1 cellular context compared by ENCODE assay signal in the genomic region with DNA sequence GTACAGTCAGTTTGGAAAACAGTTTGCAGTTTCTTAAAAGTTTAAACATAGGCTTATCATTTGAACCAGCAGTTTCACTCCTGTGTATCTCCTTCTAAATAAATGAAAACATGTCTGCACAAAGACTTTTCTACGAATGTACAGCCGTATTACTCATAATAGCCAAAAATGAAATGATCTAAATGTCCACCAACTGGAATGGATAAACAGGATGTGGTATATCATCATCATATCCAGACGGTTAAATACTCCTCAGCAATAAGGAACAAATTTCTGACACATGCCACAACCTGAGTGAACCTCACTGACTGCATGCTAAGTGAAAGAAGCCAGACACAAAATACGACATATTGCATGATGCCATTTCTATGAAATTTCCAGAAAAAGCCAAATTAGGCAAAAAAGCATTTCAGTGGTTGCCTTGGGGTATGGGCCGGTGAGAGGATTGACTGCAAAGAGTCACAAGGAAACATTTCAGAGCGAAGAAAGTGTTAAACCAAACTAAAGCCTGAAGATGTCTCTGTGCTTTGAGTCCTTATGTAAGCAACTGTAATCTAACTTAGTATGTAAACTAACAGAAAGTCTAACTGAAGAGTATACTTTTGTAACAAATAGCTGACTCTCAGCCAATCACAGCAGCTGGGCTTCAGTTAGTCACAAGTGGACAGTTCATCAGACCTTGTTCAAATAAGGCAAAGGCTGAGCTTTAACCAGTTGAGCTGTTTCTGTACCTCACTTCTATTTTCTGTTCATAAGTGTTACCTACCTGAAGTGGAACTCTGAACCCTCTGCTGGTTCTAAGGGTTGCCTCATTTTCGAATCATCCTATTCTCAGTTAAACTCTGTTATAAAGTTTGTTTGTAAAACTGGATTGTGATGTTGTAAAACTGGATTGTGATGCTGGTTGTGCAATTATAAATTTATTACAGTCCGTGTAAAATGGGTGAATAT.
TF ChIP-seq lines count a peak whose summit lies in the region.

No MANE protein-coding gene starts in this region.

TF ChIP-seq in HepG2, 621 proteins besides CTCF, POLR2A, EP300 and RAD21 (continued from another document and continues in another):
- TF ChIP-seq U2AF1 (optimal IDR thresholded peaks at IDR 0.05; ENCODE audit: low read depth, low read length) (no peak), SUZ12 (IDR thresholded peaks at IDR 0.05; ENCODE audit: low read depth, low read length) (no peak), ATF1 (CRISPR knock-in tag; IDR thresholded peaks at IDR 0.05) (peak; percentile 51; the same call in 1 of the 2 replicates), ARNT (IDR thresholded peaks at IDR 0.05) (no peak), SP140L (CRISPR knock-in tag; IDR thresholded peaks at IDR 0.05; ENCODE audit: borderline replicate concordance) (0 out of 2 replicates have a peak, but pooled peaks have one; percentile 23), ZNF138 (CRISPR knock-in tag; IDR thresholded peaks at IDR 0.05; ENCODE audit: low read depth) (no peak), ZMYM3 (CRISPR knock-in tag; IDR thresholded peaks at IDR 0.05) (peak; percentile 60; the same call in 1 of the 2 replicates), KDM6A (CRISPR knock-in tag; IDR thresholded peaks at IDR 0.05; ENCODE audit: low read depth) (no peak; the same call in 1 of the 2 replicates), ZNF75D (CRISPR knock-in tag; IDR thresholded peaks at IDR 0.05; ENCODE audit: borderline replicate concordance) (no peak), WIZ (CRISPR knock-in tag; IDR thresholded peaks at IDR 0.05) (no peak), YEATS2 (CRISPR knock-in tag; IDR thresholded peaks at IDR 0.05; ENCODE audit: borderline replicate concordance) (no peak), ZNF672 (CRISPR knock-in tag; IDR thresholded peaks at IDR 0.05) (no peak), ZNF615 (CRISPR knock-in tag; IDR thresholded peaks at IDR 0.05; ENCODE audit: borderline replicate concordance) (no peak), SP1 (IDR thresholded peaks at IDR 0.05) (no peak), SP1 (CRISPR knock-in tag; IDR thresholded peaks at IDR 0.05) (no peak), ZSCAN9 (CRISPR knock-in tag; IDR thresholded peaks at IDR 0.05; ENCODE audit: borderline replicate concordance) (no peak), RARG (CRISPR knock-in tag; IDR thresholded peaks at IDR 0.05; ENCODE audit: low read depth) (no peak), SETDB1 (CRISPR knock-in tag; IDR thresholded peaks at IDR 0.05; ENCODE audit: borderline replicate concordance) (no peak), ZNF24 (IDR thresholded peaks at IDR 0.05) (no peak), REXO4 (CRISPR knock-in tag; IDR thresholded peaks at IDR 0.05; ENCODE audit: borderline replicate concordance) (no peak), SNAI1 (CRISPR knock-in tag; IDR thresholded peaks at IDR 0.05; ENCODE audit: borderline replicate concordance) (no peak), SMYD3 (CRISPR knock-in tag; IDR thresholded peaks at IDR 0.05) (0 out of 2 replicates have a peak, but pooled peaks have one; percentile 40), ZBTB7B (CRISPR knock-in tag; IDR thresholded peaks at IDR 0.05) (no peak), ZFP1 (CRISPR knock-in tag; IDR thresholded peaks at IDR 0.05) (no peak), ZNF543 (CRISPR knock-in tag; IDR thresholded peaks at IDR 0.05) (no peak)
- TF ChIP-seq, protein P1, sequence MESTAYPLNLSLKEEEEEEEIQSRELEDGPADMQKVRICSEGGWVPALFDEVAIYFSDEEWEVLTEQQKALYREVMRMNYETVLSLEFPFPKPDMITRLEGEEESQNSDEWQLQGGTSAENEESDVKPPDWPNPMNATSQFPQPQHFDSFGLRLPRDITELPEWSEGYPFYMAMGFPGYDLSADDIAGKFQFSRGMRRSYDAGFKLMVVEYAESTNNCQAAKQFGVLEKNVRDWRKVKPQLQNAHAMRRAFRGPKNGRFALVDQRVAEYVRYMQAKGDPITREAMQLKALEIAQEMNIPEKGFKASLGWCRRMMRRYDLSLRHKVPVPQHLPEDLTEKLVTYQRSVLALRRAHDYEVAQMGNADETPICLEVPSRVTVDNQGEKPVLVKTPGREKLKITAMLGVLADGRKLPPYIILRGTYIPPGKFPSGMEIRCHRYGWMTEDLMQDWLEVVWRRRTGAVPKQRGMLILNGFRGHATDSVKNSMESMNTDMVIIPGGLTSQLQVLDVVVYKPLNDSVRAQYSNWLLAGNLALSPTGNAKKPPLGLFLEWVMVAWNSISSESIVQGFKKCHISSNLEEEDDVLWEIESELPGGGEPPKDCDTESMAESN (CRISPR knock-in tag; conservative IDR thresholded peaks at IDR 0.05) = no peak
- TF ChIP-seq, protein P2, sequence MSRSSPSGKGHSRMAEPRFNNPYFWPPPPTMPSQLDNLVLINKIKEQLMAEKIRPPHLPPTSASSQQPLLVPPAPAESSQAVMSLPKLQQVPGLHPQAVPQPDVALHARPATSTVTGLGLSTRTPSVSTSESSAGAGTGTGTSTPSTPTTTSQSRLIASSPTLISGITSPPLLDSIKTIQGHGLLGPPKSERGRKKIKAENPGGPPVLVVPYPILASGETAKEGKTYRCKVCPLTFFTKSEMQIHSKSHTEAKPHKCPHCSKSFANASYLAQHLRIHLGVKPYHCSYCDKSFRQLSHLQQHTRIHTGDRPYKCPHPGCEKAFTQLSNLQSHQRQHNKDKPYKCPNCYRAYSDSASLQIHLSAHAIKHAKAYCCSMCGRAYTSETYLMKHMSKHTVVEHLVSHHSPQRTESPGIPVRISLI (CRISPR knock-in tag; IDR thresholded peaks at IDR 0.05; ENCODE audit: borderline replicate concordance) = no peak
- TF ChIP-seq, protein P3, sequence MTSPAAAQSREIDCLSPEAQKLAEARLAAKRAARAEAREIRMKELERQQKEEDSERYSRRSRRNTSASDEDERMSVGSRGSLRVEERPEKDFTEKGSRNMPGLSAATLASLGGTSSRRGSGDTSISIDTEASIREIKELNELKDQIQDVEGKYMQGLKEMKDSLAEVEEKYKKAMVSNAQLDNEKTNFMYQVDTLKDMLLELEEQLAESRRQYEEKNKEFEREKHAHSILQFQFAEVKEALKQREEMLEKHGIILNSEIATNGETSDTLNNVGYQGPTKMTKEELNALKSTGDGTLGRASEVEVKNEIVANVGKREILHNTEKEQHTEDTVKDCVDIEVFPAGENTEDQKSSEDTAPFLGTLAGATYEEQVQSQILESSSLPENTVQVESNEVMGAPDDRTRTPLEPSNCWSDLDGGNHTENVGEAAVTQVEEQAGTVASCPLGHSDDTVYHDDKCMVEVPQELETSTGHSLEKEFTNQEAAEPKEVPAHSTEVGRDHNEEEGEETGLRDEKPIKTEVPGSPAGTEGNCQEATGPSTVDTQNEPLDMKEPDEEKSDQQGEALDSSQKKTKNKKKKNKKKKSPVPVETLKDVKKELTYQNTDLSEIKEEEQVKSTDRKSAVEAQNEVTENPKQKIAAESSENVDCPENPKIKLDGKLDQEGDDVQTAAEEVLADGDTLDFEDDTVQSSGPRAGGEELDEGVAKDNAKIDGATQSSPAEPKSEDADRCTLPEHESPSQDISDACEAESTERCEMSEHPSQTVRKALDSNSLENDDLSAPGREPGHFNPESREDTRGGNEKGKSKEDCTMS (CRISPR knock-in tag; conservative IDR thresholded peaks at IDR 0.05) = no peak
- TF ChIP-seq, protein P4, sequence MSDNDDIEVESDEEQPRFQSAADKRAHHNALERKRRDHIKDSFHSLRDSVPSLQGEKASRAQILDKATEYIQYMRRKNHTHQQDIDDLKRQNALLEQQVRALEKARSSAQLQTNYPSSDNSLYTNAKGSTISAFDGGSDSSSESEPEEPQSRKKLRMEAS (IDR thresholded peaks at IDR 0.05) = no peak
- TF ChIP-seq, protein P5, sequence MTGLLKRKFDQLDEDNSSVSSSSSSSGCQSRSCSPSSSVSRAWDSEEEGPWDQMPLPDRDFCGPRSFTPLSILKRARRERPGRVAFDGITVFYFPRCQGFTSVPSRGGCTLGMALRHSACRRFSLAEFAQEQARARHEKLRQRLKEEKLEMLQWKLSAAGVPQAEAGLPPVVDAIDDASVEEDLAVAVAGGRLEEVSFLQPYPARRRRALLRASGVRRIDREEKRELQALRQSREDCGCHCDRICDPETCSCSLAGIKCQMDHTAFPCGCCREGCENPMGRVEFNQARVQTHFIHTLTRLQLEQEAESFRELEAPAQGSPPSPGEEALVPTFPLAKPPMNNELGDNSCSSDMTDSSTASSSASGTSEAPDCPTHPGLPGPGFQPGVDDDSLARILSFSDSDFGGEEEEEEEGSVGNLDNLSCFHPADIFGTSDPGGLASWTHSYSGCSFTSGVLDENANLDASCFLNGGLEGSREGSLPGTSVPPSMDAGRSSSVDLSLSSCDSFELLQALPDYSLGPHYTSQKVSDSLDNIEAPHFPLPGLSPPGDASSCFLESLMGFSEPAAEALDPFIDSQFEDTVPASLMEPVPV (CRISPR knock-in tag; IDR thresholded peaks at IDR 0.05) = no peak
- TF ChIP-seq, protein P6, sequence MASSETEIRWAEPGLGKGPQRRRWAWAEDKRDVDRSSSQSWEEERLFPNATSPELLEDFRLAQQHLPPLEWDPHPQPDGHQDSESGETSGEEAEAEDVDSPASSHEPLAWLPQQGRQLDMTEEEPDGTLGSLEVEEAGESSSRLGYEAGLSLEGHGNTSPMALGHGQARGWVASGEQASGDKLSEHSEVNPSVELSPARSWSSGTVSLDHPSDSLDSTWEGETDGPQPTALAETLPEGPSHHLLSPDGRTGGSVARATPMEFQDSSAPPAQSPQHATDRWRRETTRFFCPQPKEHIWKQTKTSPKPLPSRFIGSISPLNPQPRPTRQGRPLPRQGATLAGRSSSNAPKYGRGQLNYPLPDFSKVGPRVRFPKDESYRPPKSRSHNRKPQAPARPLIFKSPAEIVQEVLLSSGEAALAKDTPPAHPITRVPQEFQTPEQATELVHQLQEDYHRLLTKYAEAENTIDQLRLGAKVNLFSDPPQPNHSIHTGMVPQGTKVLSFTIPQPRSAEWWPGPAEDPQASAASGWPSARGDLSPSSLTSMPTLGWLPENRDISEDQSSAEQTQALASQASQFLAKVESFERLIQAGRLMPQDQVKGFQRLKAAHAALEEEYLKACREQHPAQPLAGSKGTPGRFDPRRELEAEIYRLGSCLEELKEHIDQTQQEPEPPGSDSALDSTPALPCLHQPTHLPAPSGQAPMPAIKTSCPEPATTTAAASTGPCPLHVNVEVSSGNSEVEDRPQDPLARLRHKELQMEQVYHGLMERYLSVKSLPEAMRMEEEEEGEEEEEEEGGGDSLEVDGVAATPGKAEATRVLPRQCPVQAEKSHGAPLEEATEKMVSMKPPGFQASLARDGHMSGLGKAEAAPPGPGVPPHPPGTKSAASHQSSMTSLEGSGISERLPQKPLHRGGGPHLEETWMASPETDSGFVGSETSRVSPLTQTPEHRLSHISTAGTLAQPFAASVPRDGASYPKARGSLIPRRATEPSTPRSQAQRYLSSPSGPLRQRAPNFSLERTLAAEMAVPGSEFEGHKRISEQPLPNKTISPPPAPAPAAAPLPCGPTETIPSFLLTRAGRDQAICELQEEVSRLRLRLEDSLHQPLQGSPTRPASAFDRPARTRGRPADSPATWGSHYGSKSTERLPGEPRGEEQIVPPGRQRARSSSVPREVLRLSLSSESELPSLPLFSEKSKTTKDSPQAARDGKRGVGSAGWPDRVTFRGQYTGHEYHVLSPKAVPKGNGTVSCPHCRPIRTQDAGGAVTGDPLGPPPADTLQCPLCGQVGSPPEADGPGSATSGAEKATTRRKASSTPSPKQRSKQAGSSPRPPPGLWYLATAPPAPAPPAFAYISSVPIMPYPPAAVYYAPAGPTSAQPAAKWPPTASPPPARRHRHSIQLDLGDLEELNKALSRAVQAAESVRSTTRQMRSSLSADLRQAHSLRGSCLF (CRISPR knock-in tag; IDR thresholded peaks at IDR 0.05; ENCODE audit: borderline replicate concordance) = no peak
- TF ChIP-seq, protein P7, sequence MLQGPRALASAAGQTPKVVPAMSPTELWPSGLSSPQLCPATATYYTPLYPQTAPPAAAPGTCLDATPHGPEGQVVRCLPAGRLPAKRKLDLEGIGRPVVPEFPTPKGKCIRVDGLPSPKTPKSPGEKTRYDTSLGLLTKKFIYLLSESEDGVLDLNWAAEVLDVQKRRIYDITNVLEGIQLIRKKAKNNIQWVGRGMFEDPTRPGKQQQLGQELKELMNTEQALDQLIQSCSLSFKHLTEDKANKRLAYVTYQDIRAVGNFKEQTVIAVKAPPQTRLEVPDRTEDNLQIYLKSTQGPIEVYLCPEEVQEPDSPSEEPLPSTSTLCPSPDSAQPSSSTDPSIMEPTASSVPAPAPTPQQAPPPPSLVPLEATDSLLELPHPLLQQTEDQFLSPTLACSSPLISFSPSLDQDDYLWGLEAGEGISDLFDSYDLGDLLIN (CRISPR knock-in tag; IDR thresholded peaks at IDR 0.05; ENCODE audit: borderline replicate concordance) = no peak
- TF ChIP-seq, protein P8, sequence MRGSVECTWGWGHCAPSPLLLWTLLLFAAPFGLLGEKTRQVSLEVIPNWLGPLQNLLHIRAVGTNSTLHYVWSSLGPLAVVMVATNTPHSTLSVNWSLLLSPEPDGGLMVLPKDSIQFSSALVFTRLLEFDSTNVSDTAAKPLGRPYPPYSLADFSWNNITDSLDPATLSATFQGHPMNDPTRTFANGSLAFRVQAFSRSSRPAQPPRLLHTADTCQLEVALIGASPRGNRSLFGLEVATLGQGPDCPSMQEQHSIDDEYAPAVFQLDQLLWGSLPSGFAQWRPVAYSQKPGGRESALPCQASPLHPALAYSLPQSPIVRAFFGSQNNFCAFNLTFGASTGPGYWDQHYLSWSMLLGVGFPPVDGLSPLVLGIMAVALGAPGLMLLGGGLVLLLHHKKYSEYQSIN (CRISPR knock-in tag; IDR thresholded peaks at IDR 0.05; ENCODE audit: borderline replicate concordance) = no peak
- TF ChIP-seq, protein P9, sequence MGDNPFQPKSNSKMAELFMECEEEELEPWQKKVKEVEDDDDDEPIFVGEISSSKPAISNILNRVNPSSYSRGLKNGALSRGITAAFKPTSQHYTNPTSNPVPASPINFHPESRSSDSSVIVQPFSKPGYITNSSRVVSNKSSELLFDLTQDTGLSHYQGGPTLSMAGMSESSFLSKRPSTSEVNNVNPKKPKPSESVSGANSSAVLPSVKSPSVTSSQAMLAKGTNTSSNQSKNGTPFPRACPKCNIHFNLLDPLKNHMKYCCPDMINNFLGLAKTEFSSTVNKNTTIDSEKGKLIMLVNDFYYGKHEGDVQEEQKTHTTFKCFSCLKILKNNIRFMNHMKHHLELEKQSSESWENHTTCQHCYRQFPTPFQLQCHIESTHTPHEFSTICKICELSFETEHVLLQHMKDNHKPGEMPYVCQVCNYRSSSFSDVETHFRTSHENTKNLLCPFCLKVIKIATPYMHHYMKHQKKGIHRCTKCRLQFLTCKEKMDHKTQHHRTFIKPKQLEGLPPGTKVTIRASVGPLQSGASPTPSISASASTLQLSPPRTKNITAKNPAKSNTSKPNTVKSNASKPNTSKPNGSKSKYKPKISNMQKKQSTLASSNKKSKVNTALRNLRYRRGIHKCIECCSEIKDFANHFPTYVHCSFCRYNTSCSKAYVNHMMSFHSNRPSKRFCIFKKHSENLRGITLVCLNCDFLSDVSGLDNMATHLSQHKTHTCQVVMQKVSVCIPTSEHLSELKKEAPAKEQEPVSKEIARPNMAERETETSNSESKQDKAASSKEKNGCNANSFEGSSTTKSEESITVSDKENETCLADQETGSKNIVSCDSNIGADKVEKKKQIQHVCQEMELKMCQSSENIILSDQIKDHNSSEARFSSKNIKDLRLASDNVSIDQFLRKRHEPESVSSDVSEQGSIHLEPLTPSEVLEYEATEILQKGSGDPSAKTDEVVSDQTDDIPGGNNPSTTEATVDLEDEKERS (CRISPR knock-in tag; IDR thresholded peaks at IDR 0.05) = peak; percentile 84
- TF ChIP-seq, protein P10, sequence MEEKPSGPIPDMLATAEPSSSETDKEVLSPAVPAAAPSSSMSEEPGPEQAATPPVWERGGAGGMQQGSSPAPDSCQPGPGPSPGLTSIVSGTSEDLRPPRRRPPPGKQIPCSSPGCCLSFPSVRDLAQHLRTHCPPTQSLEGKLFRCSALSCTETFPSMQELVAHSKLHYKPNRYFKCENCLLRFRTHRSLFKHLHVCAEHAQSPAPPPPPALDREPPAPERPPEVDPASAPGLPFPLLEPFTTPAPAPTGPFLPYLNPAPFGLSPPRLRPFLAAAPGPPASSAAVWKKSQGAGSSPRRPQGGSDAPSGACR (CRISPR knock-in tag; IDR thresholded peaks at IDR 0.05) = no peak
- TF ChIP-seq, protein P11, sequence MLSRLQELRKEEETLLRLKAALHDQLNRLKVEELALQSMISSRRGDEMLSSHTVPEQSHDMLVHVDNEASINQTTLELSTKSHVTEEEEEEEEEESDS (CRISPR knock-in tag; IDR thresholded peaks at IDR 0.05; ENCODE audit: borderline replicate concordance) = no peak
